ENCODE assay signal across 8 cellular contexts in the genomic region with DNA sequence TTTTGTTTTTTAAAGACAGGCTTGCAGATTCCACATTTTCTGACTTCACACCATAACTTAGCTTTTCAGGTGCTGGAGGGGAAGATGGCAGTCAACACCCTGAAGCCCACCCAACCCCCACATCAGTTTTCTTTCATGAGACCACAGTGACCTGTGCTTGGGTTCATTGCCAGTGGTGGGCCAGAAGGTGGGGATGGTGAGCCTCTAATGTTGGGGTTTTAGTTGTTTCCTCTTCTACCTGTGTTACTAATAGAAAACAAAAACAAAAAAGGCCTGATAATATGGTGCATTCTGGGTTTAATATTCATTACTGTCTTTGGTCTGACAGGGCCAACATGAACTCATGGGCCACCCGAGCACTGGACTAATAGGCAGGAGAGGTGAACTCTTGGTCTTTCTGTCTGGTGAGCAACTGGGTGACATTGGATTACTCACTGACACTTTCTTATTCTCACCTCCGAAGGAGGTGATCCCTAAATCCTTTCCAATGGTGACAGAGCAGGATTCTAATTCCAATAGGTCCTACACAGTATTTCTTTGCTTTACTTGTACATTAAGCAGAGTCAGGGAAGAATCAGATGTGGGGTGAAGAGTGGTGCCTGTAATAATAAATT.
DNase-seq lines count a peak whose midpoint lies in the region; ATAC-seq, FAIRE-seq and TF ChIP-seq lines count a peak whose summit lies in the region.

No MANE protein-coding gene starts in this region.

- H3K9me3 Mint-ChIP-seq in MCF 10A (ENCODE audit: unreplicated experiment) (peaks cover 25% of the 10 kb centered on the region), nephron (peaks cover 26% of the 10 kb centered on the region)

- no peak overlapping the region for H3K4me3 ChIP-seq in GM12864 (ENCODE audit: low read depth, low read length)
- H3K4me3 ChIP-seq in tibial artery, result no peak overlapping the region

- POLR2A ChIA-PET in MCF 10A (lab: Yijun Ruan, JAX), result interaction anchor here (0.6 to 26.5 kb wide), 11 partner anchors 11 to 81 kb away, joined by 3 to 972 read pairs (median 4); no protein-coding TSS in a partner anchor

- no peak for DNase-seq in GM12864 (ENCODE audit: low read depth)
- peak; percentile 28 for DNase-seq in HTR-8/SVneo (ENCODE audit: insufficient read length, low spot score)
- DNase-seq in MCF 10A (ENCODE audit: unreplicated experiment), result peak; percentile 52
- DNase-seq in tibial artery, result no peak
- no peak for DNase-seq in NCI-H345 treated with DMSO at 0.1 percent for 48 hours (lab: John Stamatoyannopoulos, UW; ENCODE audit: unreplicated experiment)
- DNase-seq in KG1 (lab: John Stamatoyannopoulos, UW), result no peak

- ATAC-seq in HG03469 (IDR thresholded peaks at IDR 0.05; ENCODE audit: unreplicated experiment), result no peak

- H3K36me3 Mint-ChIP-seq in MCF 10A (ENCODE audit: insufficient read depth, unreplicated experiment), result peaks cover 70% of the 10 kb centered on the region
- peaks cover 16% of the 10 kb centered on the region for H3K36me3 Mint-ChIP-seq in nephron (ENCODE audit: low read depth)

- H3K9me3 ChIP-seq in tibial artery, result peaks cover 0 to 5% (median 0%) of the 10 kb centered on the region in 3 donors

- CTCF ChIA-PET in MCF 10A (lab: Yijun Ruan, JAX), result interaction anchor here (0.7 to 1.3 kb wide), 2 partner anchors 11 to 88 kb away, joined by 3 to 6 read pairs; no protein-coding TSS in a partner anchor

- peak; percentile 67 for TF ChIP-seq CTCF in GM12864 (IDR thresholded peaks at IDR 0.05; ENCODE audit: low read depth, low read length, missing control alignments)
- peak; percentile 24 for TF ChIP-seq CTCF in MCF 10A (IDR thresholded peaks at IDR 0.05; ENCODE audit: unreplicated experiment)
- peak in 2 of 3 experiments; percentile 20 to 28 for TF ChIP-seq CTCF in nephron (IDR thresholded peaks at IDR 0.05; ENCODE audit: unreplicated experiment in 3 of 3)
- TF ChIP-seq CTCF in tibial artery (IDR thresholded peaks at IDR 0.05), result no peak

- no peak for FAIRE-seq in HTR-8/SVneo (lab: Jason Lieb, UNC)

- peak overlapping the region; percentile 88 for H3K27ac Mint-ChIP-seq in MCF 10A (ENCODE audit: low read depth, unreplicated experiment)
- peak overlapping the region in 1 of 3 experiments; percentile 88 for H3K27ac Mint-ChIP-seq in nephron

- H3K27me3 Mint-ChIP-seq in MCF 10A (ENCODE audit: insufficient read depth, unreplicated experiment), result no peaks in the 10 kb centered on the region
- H3K27me3 Mint-ChIP-seq in nephron (ENCODE audit: low read depth), result peaks cover 8% of the 10 kb centered on the region

- peaks cover 0 to 1% (median 0%) of the 10 kb centered on the region in 4 donors for H3K4me1 ChIP-seq in tibial artery

- intact Hi-C loops in MCF 10A (cut with micrococcal nuclease), result loop anchor here (2.0 to 5.0 kb wide), 2 partner anchors 35 to 109 kb away; no protein-coding TSS in a partner anchor
- intact Hi-C loops in tibial artery (cut with DNase I; ENCODE audit: low total_unique reads), result no loop called here

- peaks cover 0 to 19% (median 6%) of the 10 kb centered on the region in 3 donors for H3K36me3 ChIP-seq in tibial artery

- no peak overlapping the region for H3K27ac ChIP-seq in tibial artery

- TSS peak; percentile 8 for BruUV-seq in MCF 10A (replicated peaks; lab: Mats Ljungman, UMichigan)

- H3K27me3 ChIP-seq in tibial artery, result no peaks in the 10 kb centered on the region

- H3K4me3 Mint-ChIP-seq in MCF 10A (ENCODE audit: unreplicated experiment) (no peak overlapping the region), nephron (no peak overlapping the region)

- H3K4me1 Mint-ChIP-seq in MCF 10A (ENCODE audit: insufficient read depth, unreplicated experiment) (peaks cover 45% of the 10 kb centered on the region), nephron (peaks cover 54% of the 10 kb centered on the region)

Comparison
In these comparisons a context has a peak if more than half of its experiments do, and no peak if none do; other contexts are left out.
1. DNase-seq: peak in HTR-8/SVneo (single experiment) and MCF 10A (single experiment); none in GM12864 (single experiment), tibial artery (0 of 2), NCI-H345 treated with DMSO at 0.1 percent for 48 hours (single experiment) and KG1 (single experiment).
2. CTCF ChIP-seq: peak in GM12864 (single experiment), MCF 10A (single experiment) and nephron (2 of 3); none in tibial artery (0 of 2).